ENCODE assay signal across 1 cellular context in genomic region chr16:52906271-52906670, GRCh38.
TF ChIP-seq lines count a peak whose summit lies in the region.

No MANE protein-coding gene starts in this region.

TF ChIP-seq in SK-N-SH treated with all-trans-retinoic acid at 6 μM for 48 hours, 23 proteins besides CTCF, POLR2A, EP300 and RAD21 (continued from another document):
- TF ChIP-seq, protein P1, sequence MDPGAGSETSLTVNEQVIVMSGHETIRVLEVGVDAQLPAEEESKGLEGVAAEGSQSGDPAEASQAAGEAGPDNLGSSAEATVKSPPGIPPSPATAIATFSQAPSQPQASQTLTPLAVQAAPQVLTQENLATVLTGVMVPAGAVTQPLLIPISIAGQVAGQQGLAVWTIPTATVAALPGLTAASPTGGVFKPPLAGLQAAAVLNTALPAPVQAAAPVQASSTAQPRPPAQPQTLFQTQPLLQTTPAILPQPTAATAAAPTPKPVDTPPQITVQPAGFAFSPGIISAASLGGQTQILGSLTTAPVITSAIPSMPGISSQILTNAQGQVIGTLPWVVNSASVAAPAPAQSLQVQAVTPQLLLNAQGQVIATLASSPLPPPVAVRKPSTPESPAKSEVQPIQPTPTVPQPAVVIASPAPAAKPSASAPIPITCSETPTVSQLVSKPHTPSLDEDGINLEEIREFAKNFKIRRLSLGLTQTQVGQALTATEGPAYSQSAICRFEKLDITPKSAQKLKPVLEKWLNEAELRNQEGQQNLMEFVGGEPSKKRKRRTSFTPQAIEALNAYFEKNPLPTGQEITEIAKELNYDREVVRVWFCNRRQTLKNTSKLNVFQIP (CRISPR knock-in tag; IDR thresholded peaks at IDR 0.05; ENCODE audit: borderline replicate concordance, low read depth), result no peak
- TF ChIP-seq ZFP3 (CRISPR knock-in tag; IDR thresholded peaks at IDR 0.05), result no peak
- TF ChIP-seq ZNF8 (CRISPR knock-in tag; IDR thresholded peaks at IDR 0.05), result no peak
- no peak for TF ChIP-seq ZNF70 (CRISPR knock-in tag; IDR thresholded peaks at IDR 0.05)
- TF ChIP-seq ISL1 (CRISPR knock-in tag; IDR thresholded peaks at IDR 0.05), result no peak
- no peak for TF ChIP-seq ZNF565 (CRISPR knock-in tag; conservative IDR thresholded peaks at IDR 0.05; ENCODE audit: low read depth)
